Comparison of ENCODE assay signal across 22 cellular contexts in the genomic region with DNA sequence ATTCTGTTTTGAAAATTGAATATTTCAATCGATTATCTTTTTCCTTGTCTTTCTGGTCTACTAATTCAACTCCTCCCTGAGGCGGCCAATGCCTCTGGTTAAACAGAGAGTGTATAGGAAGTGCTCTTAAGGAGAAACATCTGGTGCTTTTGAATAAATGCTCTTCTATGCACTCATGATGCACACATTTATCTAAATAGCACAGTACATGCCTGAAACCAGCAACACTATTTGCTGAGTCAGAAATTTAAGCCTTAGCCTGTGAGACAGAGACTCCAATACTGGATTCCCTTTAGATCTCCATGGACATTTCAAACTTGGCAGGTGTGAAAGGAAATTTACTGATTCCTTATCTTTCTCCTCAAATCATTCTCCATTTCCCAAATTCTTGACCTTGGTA.
A peak's percentile ranks its signal among the peaks of the same experiment; 100 is the strongest.
DNase-seq lines count a peak whose midpoint lies in the region; ATAC-seq and TF ChIP-seq lines count a peak whose summit lies in the region.
"Had no signal": no experiment of that assay in that cellular context is flagged by ENCODE, and none has a peak within 500 bp of the region (broad histone marks: within the 10 kb centered on the region; RNA-seq: fewer than 3 reads in every experiment).

No MANE protein-coding gene starts in this region.

- no peak overlapping the region for H3K4me3 Mint-ChIP-seq in endodermal cell
- H3K4me3 Mint-ChIP-seq: activated CD4-positive, alpha-beta T cell treated with anti-CD3 and anti-CD28 coated beads, Interleukin-2, amount 10 ng/mL, durations not matched to agents 24 days and 14 days; activated naive CD8-positive, alpha-beta T cell had no signal

- H3K4me3 ChIP-seq in SK-N-MC (peak overlapping the region; percentile 54), endodermal cell (ENCODE audit: low read length) (no peak overlapping the region)
- H3K4me3 ChIP-seq: breast epithelium, Peyer's patch, SJCRH30, testis had no signal

- peaks cover 22% of the 10 kb centered on the region for H3K27me3 Mint-ChIP-seq in endodermal cell (ENCODE audit: insufficient read depth)
- H3K27me3 Mint-ChIP-seq: activated CD4-positive, alpha-beta T cell treated with anti-CD3 and anti-CD28 coated beads, Interleukin-2, amount 10 ng/mL, durations not matched to agents 24 days and 14 days had no signal

- 100% methylated on average over 1 of the region's 2 CpGs; no CpG with 5 or more reads in 1 of the 2 experiments for WGBS in endodermal cell (ENCODE audit: insufficient coverage in 1 of 2, insufficient read length in 1 of 2), 2 experiments

- no peak for TF ChIP-seq CTCF in endodermal cell (conservative IDR thresholded peaks at IDR 0.05)

- H3K27ac Mint-ChIP-seq in endodermal cell, result no peak overlapping the region
- H3K27ac Mint-ChIP-seq: activated CD4-positive, alpha-beta T cell treated with anti-CD3 and anti-CD28 coated beads, Interleukin-2, amount 10 ng/mL, durations not matched to agents 24 days and 14 days; activated naive CD8-positive, alpha-beta T cell had no signal

- no peaks in the 10 kb centered on the region for H3K9me3 Mint-ChIP-seq in endodermal cell
- H3K9me3 Mint-ChIP-seq: activated CD4-positive, alpha-beta T cell treated with anti-CD3 and anti-CD28 coated beads, Interleukin-2, amount 10 ng/mL, durations not matched to agents 24 days and 14 days had no signal

- DNase-seq in HCEC 1CT (peak; percentile 53), SK-N-MC (ENCODE audit: low read depth, low spot score) (peak; percentile 44), fibroblast of gingiva (ENCODE audit: low read depth) (peak; percentile 32), non-pigmented ciliary epithelial cell (ENCODE audit: low read depth) (peak; percentile 42), T-helper 2 cell (no peak), endodermal cell (no peak)
- DNase-seq: activated CD4-positive, alpha-beta T cell treated with anti-CD3 and anti-CD28 coated beads, Interleukin-2, amount 10 ng/mL, durations not matched to agents 24 days and 14 days; BE2C; dermis blood vessel endothelial cell; DMS79; NCI-H1092 treated with DMSO at 0.1 percent for 48 hours; NCI-H510A treated with DMSO at 0.1 percent for 48 hours; Peyer's patch; SJCRH30; stimulated activated CD4-positive, alpha-beta T cell treated with anti-CD3 and anti-CD28 coated beads, Interleukin-4, amount 100 ng/mL, for 1 hour; stimulated activated naive CD4-positive, alpha-beta T cell; testis had no signal

- H3K9me3 ChIP-seq in SK-N-MC (ENCODE audit: low read depth, low read length) (no peaks in the 10 kb centered on the region), endodermal cell (ENCODE audit: control insufficient read depth, low read length) (no peaks in the 10 kb centered on the region)
- H3K9me3 ChIP-seq: BE2C, breast epithelium, neutrophil, Peyer's patch, SJCRH30, testis had no signal

- peaks cover 10% of the 10 kb centered on the region for H3K4me1 Mint-ChIP-seq in endodermal cell
- H3K4me1 Mint-ChIP-seq: activated CD4-positive, alpha-beta T cell treated with anti-CD3 and anti-CD28 coated beads, Interleukin-2, amount 10 ng/mL, durations not matched to agents 24 days and 14 days had no signal

- no peaks in the 10 kb centered on the region for H3K36me3 Mint-ChIP-seq in endodermal cell (ENCODE audit: low read depth)
- H3K36me3 Mint-ChIP-seq: activated naive CD8-positive, alpha-beta T cell had no signal

- H3K36me3 ChIP-seq in SK-N-MC (ENCODE audit: insufficient read depth, low read length), result no peaks in the 10 kb centered on the region
- H3K36me3 ChIP-seq in endodermal cell (ENCODE audit: control insufficient read depth, insufficient read depth, low read length), result no peaks in the 10 kb centered on the region
- H3K36me3 ChIP-seq: BE2C, breast epithelium, neutrophil, Peyer's patch, SJCRH30 had no signal

- H3K27ac ChIP-seq in SK-N-MC (peak overlapping the region; percentile 68), endodermal cell (ENCODE audit: low read depth, low read length) (no peak overlapping the region)
- H3K27ac ChIP-seq: breast epithelium, neutrophil, Peyer's patch, SJCRH30, testis, VCaP had no signal

- H3K4me1 ChIP-seq in endodermal cell (ENCODE audit: control insufficient read depth, insufficient read depth, low read length), result no peaks in the 10 kb centered on the region
- H3K4me1 ChIP-seq: BE2C, breast epithelium, Peyer's patch, SJCRH30, testis had no signal

- H3K9ac ChIP-seq in SK-N-MC (ENCODE audit: insufficient read length) (no peak overlapping the region), endodermal cell (ENCODE audit: extremely low read depth, low read length, poor library complexity, severe bottlenecking) (no peak overlapping the region)

- H3K27me3 ChIP-seq in endodermal cell (ENCODE audit: control insufficient read depth, insufficient read depth, low read length, poor library complexity, severe bottlenecking), result peaks cover 37% of the 10 kb centered on the region
- H3K27me3 ChIP-seq: breast epithelium, neutrophil, Peyer's patch, testis had no signal

- ATAC-seq in GM18873 (IDR thresholded peaks at IDR 0.05; ENCODE audit: low FRiP score, unreplicated experiment), result no peak

Comparison
In these comparisons a context has a peak if more than half of its experiments do, and no peak if none do; other contexts are left out.
1. DNase-seq: peak in HCEC 1CT (single experiment), SK-N-MC (single experiment), fibroblast of gingiva (single experiment) and non-pigmented ciliary epithelial cell (single experiment); none in T-helper 2 cell (0 of 5) and endodermal cell (single experiment).